Comparison of ENCODE assay signal across 8 cellular contexts in the genomic region with DNA sequence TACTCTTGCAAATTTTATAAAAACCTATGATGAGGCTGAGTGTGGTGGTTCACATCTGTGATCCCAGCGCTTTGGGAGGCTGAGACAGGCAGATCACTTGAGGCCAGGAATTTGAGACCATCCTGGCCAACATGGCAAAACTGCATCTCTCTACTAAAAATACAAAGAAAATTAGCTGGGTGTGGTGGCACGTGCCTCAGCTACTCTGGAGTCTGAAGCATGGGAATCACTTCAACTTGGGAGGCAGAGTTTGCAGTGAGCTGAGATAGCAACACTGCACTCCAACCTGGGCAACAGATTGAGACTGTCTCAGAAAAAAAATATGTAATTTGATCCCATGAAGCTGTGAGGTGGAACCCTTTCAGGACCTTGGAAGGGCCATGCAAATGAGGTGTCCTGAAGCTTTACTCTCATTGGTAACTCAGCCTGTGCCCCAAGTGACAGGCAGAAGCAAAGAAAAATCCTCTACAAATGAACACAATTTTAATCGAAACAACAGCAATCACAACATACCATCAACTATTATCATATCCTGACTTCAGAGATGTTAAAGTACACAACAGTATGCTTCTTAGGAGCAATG.
A peak's percentile ranks its signal among the peaks of the same experiment; 100 is the strongest.
DNase-seq lines count a peak whose midpoint lies in the region; ATAC-seq and TF ChIP-seq lines count a peak whose summit lies in the region.

No MANE protein-coding gene starts in this region.

- TF ChIP-seq POLR2A in breast epithelium (IDR thresholded peaks at IDR 0.05) (no peak), esophagus muscularis mucosa (IDR thresholded peaks at IDR 0.05; ENCODE audit: low read depth) (no peak)

- H3K4me3 ChIP-seq in breast epithelium (no peak overlapping the region), OCI-LY1 (ENCODE audit: low read depth, low read length, poor library complexity, severe bottlenecking) (peak overlapping the region; percentile 64), esophagus muscularis mucosa (no peak overlapping the region), thymus (ENCODE audit: low read length) (peak overlapping the region; percentile 57), WERI-Rb-1 (ENCODE audit: low read depth, low read length) (no peak overlapping the region)

- peak overlapping the region; percentile 85; the same call in 1 of the 2 replicates for H3K9ac ChIP-seq in OCI-LY1 (ENCODE audit: low read length)

- H3K27me3 Mint-ChIP-seq in MCF 10A (ENCODE audit: insufficient read depth, unreplicated experiment) = no peaks in the 10 kb centered on the region

- H3K9me3 Mint-ChIP-seq in MCF 10A (ENCODE audit: unreplicated experiment) = peaks cover 11% of the 10 kb centered on the region

- H3K27me3 ChIP-seq in breast epithelium (no peaks in the 10 kb centered on the region), OCI-LY1 (ENCODE audit: insufficient read depth, low read length) (no peaks in the 10 kb centered on the region), esophagus muscularis mucosa (no peaks in the 10 kb centered on the region), thymus (ENCODE audit: control insufficient read depth, insufficient read depth) (no peaks in the 10 kb centered on the region), WERI-Rb-1 (ENCODE audit: insufficient read depth, low read depth, severe bottlenecking) (no peaks in the 10 kb centered on the region)

- DNase-seq in MCF 10A (ENCODE audit: unreplicated experiment) (peak; percentile 85), breast epithelium (ENCODE audit: low spot score in 2 of 2) (no peak), esophagus muscularis mucosa (ENCODE audit: extremely low spot score) (peak; percentile 39), WERI-Rb-1 (no peak), NCI-H2196 (lab: John Stamatoyannopoulos, UW; ENCODE audit: unreplicated experiment) (no peak)

- TF ChIP-seq CTCF in MCF 10A (IDR thresholded peaks at IDR 0.05; ENCODE audit: unreplicated experiment) (no peak), breast epithelium (IDR thresholded peaks at IDR 0.05) (no peak), OCI-LY1 (IDR thresholded peaks at IDR 0.05; ENCODE audit: low read length) (no peak), esophagus muscularis mucosa (IDR thresholded peaks at IDR 0.05) (no peak), WERI-Rb-1 (IDR thresholded peaks at IDR 0.05; ENCODE audit: low read depth, low read length) (no peak)

- H3K4me1 ChIP-seq in breast epithelium (no peaks in the 10 kb centered on the region), OCI-LY1 (ENCODE audit: insufficient read depth, low read length, severe bottlenecking) (peaks cover 59% of the 10 kb centered on the region), esophagus muscularis mucosa (no peaks in the 10 kb centered on the region), thymus (ENCODE audit: control insufficient read depth, insufficient read depth, low read length) (peaks cover 33% of the 10 kb centered on the region)

- peak overlapping the region; percentile 83 for H3K4me2 ChIP-seq in OCI-LY1 (ENCODE audit: low read length)

- no TSS peak for BruUV-seq in MCF 10A (replicated peaks; lab: Mats Ljungman, UMichigan)

- no peak overlapping the region for H2AFZ ChIP-seq in OCI-LY1 (ENCODE audit: low read length)

- intact Hi-C loops in MCF 10A (cut with micrococcal nuclease) (loop anchor here (1.0 to 5.0 kb wide), 3 partner anchors 80 to 173 kb away; partner anchors contain the start of gene TOPBP1), breast epithelium (cut with DNase I; ENCODE audit: low total_unique reads) (no loop called here), esophagus muscularis mucosa (cut with DNase I) (loop anchor here (2.0 kb wide), 1 partner anchor 90 kb away; no protein-coding TSS in a partner anchor)

- no peaks in the 10 kb centered on the region for H3K9me2 ChIP-seq in OCI-LY1 (ENCODE audit: low read depth, low read length)

- no peak for TF ChIP-seq EP300 in esophagus muscularis mucosa (IDR thresholded peaks at IDR 0.05)

- H3K9me3 ChIP-seq in breast epithelium (no peaks in the 10 kb centered on the region), OCI-LY1 (ENCODE audit: low read length) (peaks cover 31% of the 10 kb centered on the region), esophagus muscularis mucosa (peaks cover 0 to 6% (median 0%) of the 10 kb centered on the region in 4 donors), thymus (ENCODE audit: control insufficient read depth) (peaks cover 6% of the 10 kb centered on the region), WERI-Rb-1 (ENCODE audit: severe bottlenecking) (peaks cover 13% of the 10 kb centered on the region)

- ATAC-seq in GM18511 (IDR thresholded peaks at IDR 0.05; ENCODE audit: unreplicated experiment) = no peak

- POLR2A ChIA-PET in MCF 10A (lab: Yijun Ruan, JAX) = interaction anchor here (0.8 to 2.2 kb wide), 8 partner anchors 9 to 98 kb away, joined by 3 to 25 read pairs (median 8); partner anchors contain the start of gene CDV3

- H3K79me2 ChIP-seq in OCI-LY1 (ENCODE audit: insufficient read depth, low read length) = peaks cover 25% of the 10 kb centered on the region; the same call in 1 of the 2 replicates

- 55% methylated on average over 3 of the region's 3 CpGs for WGBS in esophagus muscularis mucosa
- 90% methylated on average over 3 of the region's 3 CpGs for WGBS in thymus

- H3K27ac ChIP-seq in breast epithelium (no peak overlapping the region), OCI-LY1 (ENCODE audit: low read depth, low read length, poor library complexity, severe bottlenecking) (peak overlapping the region; percentile 96), esophagus muscularis mucosa (replicated peaks in 1 of 4) (no peak overlapping the region), thymus (ENCODE audit: low read depth) (peak overlapping the region; percentile 75), WERI-Rb-1 (no peak overlapping the region)

- H3K27ac Mint-ChIP-seq in MCF 10A (ENCODE audit: low read depth, unreplicated experiment) = peak overlapping the region; percentile 47

- no peaks in the 10 kb centered on the region for H3F3A ChIP-seq in OCI-LY1 (ENCODE audit: insufficient read depth, low read length)

- CTCF ChIA-PET in MCF 10A (lab: Yijun Ruan, JAX) = interaction anchor here (0.6 to 7.2 kb wide), 18 partner anchors 9 to 763 kb away, joined by 3 to 86 read pairs (median 4); partner anchors contain the start of gene CDV3

- H3K36me3 ChIP-seq in breast epithelium = no peaks in the 10 kb centered on the region
- H3K36me3 ChIP-seq in OCI-LY1 (ENCODE audit: insufficient read depth, low read length) = peaks cover 53% of the 10 kb centered on the region
- no peaks in the 10 kb centered on the region for H3K36me3 ChIP-seq in esophagus muscularis mucosa
- H3K36me3 ChIP-seq in thymus (ENCODE audit: control insufficient read depth, insufficient read depth) = peaks cover 9% of the 10 kb centered on the region
- no peaks in the 10 kb centered on the region for H3K36me3 ChIP-seq in WERI-Rb-1

- peaks cover 19% of the 10 kb centered on the region for H3K4me1 Mint-ChIP-seq in MCF 10A (ENCODE audit: insufficient read depth, unreplicated experiment)

- no peaks in the 10 kb centered on the region for H3K36me3 Mint-ChIP-seq in MCF 10A (ENCODE audit: insufficient read depth, unreplicated experiment)

- no peaks in the 10 kb centered on the region for H4K20me1 ChIP-seq in OCI-LY1 (ENCODE audit: insufficient read depth, low read length)

- H3K4me3 Mint-ChIP-seq in MCF 10A (ENCODE audit: unreplicated experiment) = peak overlapping the region; percentile 40

Comparison
In these comparisons a context has a peak if more than half of its experiments do, and no peak if none do; other contexts are left out.
1. DNase-seq: peak in MCF 10A (single experiment) and esophagus muscularis mucosa (single experiment); none in breast epithelium (0 of 2), WERI-Rb-1 (single experiment) and NCI-H2196 (single experiment).
2. H3K27ac ChIP-seq: peak in OCI-LY1 (single experiment) and thymus (single experiment); none in breast epithelium (0 of 2), esophagus muscularis mucosa (0 of 4) and WERI-Rb-1 (single experiment).
3. H3K4me3 ChIP-seq: peak in OCI-LY1 (single experiment) and thymus (single experiment); none in breast epithelium (0 of 3), esophagus muscularis mucosa (0 of 4) and WERI-Rb-1 (single experiment).